Comparison of ENCODE assay signal across 2 cellular contexts in genomic region chr16:16104804-16105141, GRCh38.
TF ChIP-seq lines count a peak whose summit lies in the region.

No MANE protein-coding gene starts in this region.

TF ChIP-seq in K562, 482 proteins besides CTCF, POLR2A, EP300 and RAD21:
- TF ChIP-seq, protein P1, sequence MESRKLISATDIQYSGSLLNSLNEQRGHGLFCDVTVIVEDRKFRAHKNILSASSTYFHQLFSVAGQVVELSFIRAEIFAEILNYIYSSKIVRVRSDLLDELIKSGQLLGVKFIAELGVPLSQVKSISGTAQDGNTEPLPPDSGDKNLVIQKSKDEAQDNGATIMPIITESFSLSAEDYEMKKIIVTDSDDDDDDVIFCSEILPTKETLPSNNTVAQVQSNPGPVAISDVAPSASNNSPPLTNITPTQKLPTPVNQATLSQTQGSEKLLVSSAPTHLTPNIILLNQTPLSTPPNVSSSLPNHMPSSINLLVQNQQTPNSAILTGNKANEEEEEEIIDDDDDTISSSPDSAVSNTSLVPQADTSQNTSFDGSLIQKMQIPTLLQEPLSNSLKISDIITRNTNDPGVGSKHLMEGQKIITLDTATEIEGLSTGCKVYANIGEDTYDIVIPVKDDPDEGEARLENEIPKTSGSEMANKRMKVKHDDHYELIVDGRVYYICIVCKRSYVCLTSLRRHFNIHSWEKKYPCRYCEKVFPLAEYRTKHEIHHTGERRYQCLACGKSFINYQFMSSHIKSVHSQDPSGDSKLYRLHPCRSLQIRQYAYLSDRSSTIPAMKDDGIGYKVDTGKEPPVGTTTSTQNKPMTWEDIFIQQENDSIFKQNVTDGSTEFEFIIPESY (CRISPR knock-in tag; IDR thresholded peaks at IDR 0.05) = peak; percentile 46; the same call in 1 of the 2 replicates
- peak; percentile 57 for TF ChIP-seq RBM22 (IDR thresholded peaks at IDR 0.05; ENCODE audit: low read depth, low read length, poor library complexity, severe bottlenecking)

TF ChIP-seq in HepG2, 621 proteins besides CTCF, POLR2A, EP300 and RAD21:
- peak; percentile 57 for TF ChIP-seq AGO2 (optimal IDR thresholded peaks at IDR 0.05; ENCODE audit: low read depth, low read length)
TF ChIP-seq in HepG2: peak in this region for 1; not testable (repeated sequence) for 620.
